ENCODE assay signal across 8 cellular contexts in genomic region chr3:100044369-100044768, GRCh38.
DNase-seq lines count a peak whose midpoint lies in the region; ATAC-seq and TF ChIP-seq lines count a peak whose summit lies in the region.

No MANE protein-coding gene starts in this region.

- ATAC-seq in GM19023 (IDR thresholded peaks at IDR 0.05; ENCODE audit: unreplicated experiment), result peak; percentile 70
- peak; percentile 56 for ATAC-seq in HG02970 (IDR thresholded peaks at IDR 0.05; ENCODE audit: low FRiP score, unreplicated experiment)
- ATAC-seq in natural killer cell treated with Interleukin-12 subunit alpha and Interleukin-12 subunit beta and Interleukin-15 and Interleukin-18, amount 100 ng/mL, for 72 hours, result no peak
- no peak for ATAC-seq in CD8-positive, alpha-beta T cell

- intact Hi-C loops in CD8-positive, alpha-beta T cell (cut with DNase I, micrococcal nuclease), result no loop called here

- peaks cover 23 to 24% of the 10 kb centered on the region in 2 donors for H3K4me1 Mint-ChIP-seq in natural killer cell treated with Interleukin-12 subunit alpha and Interleukin-12 subunit beta and Interleukin-15 and Interleukin-18, amount 100 ng/mL, for 72 hours (ENCODE audit: low read depth in 2 of 2)
- H3K4me1 Mint-ChIP-seq in CD8-positive, alpha-beta T cell (ENCODE audit: low read depth), result peaks cover 5% of the 10 kb centered on the region

- H3K27ac ChIP-seq in Peyer's patch (peak overlapping the region in 3 of 4 donors; percentile 7 to 78 (median 19)), skin epidermis (peak overlapping the region in 12 of 21 experiments; percentile 6 to 82 (median 54))
- no peak overlapping the region for H3K27ac ChIP-seq in CD8-positive, alpha-beta T cell (ENCODE audit: low read depth, low read length)

- no peaks in the 10 kb centered on the region for H3K36me3 ChIP-seq in Peyer's patch
- H3K36me3 ChIP-seq in CD8-positive, alpha-beta T cell (ENCODE audit: insufficient read depth, low read length), result no peaks in the 10 kb centered on the region

- POLR2A ChIA-PET in CD8-positive, alpha-beta T cell (lab: Charles Lee), result no interaction called here

- no peak overlapping the region for H3K27ac Mint-ChIP-seq in natural killer cell treated with Interleukin-12 subunit alpha and Interleukin-12 subunit beta and Interleukin-15 and Interleukin-18, amount 100 ng/mL, for 72 hours
- no peak overlapping the region for H3K27ac Mint-ChIP-seq in CD8-positive, alpha-beta T cell

- no peaks in the 10 kb centered on the region for H3K27me3 Mint-ChIP-seq in natural killer cell treated with Interleukin-12 subunit alpha and Interleukin-12 subunit beta and Interleukin-15 and Interleukin-18, amount 100 ng/mL, for 72 hours
- no peaks in the 10 kb centered on the region for H3K27me3 Mint-ChIP-seq in CD8-positive, alpha-beta T cell (ENCODE audit: low read depth)

- H3K9me3 Mint-ChIP-seq in natural killer cell treated with Interleukin-12 subunit alpha and Interleukin-12 subunit beta and Interleukin-15 and Interleukin-18, amount 100 ng/mL, for 72 hours, result no peaks in the 10 kb centered on the region
- H3K9me3 Mint-ChIP-seq in CD8-positive, alpha-beta T cell, result no peaks in the 10 kb centered on the region

- H3K36me3 Mint-ChIP-seq in natural killer cell treated with Interleukin-12 subunit alpha and Interleukin-12 subunit beta and Interleukin-15 and Interleukin-18, amount 100 ng/mL, for 72 hours, result no peaks in the 10 kb centered on the region
- no peaks in the 10 kb centered on the region for H3K36me3 Mint-ChIP-seq in CD8-positive, alpha-beta T cell

- no peak overlapping the region for H3K4me3 Mint-ChIP-seq in natural killer cell treated with Interleukin-12 subunit alpha and Interleukin-12 subunit beta and Interleukin-15 and Interleukin-18, amount 100 ng/mL, for 72 hours
- H3K4me3 Mint-ChIP-seq in CD8-positive, alpha-beta T cell, result no peak overlapping the region

- CTCF ChIA-PET in CD8-positive, alpha-beta T cell (lab: Charles Lee), result no interaction called here

- H3K4me3 ChIP-seq in Peyer's patch (no peak overlapping the region), skin epidermis (no peak overlapping the region)
- no peak overlapping the region for H3K4me3 ChIP-seq in CD8-positive, alpha-beta T cell (ENCODE audit: low read depth, low read length)

- TF ChIP-seq CTCF in Peyer's patch (IDR thresholded peaks at IDR 0.05), result no peak
- no peak for TF ChIP-seq CTCF in CD8-positive, alpha-beta T cell (IDR thresholded peaks at IDR 0.05)

- DNase-seq in Peyer's patch (no peak), epidermal melanocyte (ENCODE audit: insufficient read length, low spot score) (no peak), NCI-H2107 (lab: John Stamatoyannopoulos, UW) (no peak)
- no peak for DNase-seq in natural killer cell treated with Interleukin-12 subunit alpha and Interleukin-12 subunit beta and Interleukin-15 and Interleukin-18, amount 100 ng/mL, for 72 hours (ENCODE audit: low spot score)
- DNase-seq in CD8-positive, alpha-beta T cell, result no peak

- H3K27me3 ChIP-seq in Peyer's patch, result no peaks in the 10 kb centered on the region
- H3K27me3 ChIP-seq in CD8-positive, alpha-beta T cell (ENCODE audit: insufficient read depth, low read length), result no peaks in the 10 kb centered on the region

- H3K9me3 ChIP-seq in Peyer's patch, result no peaks in the 10 kb centered on the region
- H3K9me3 ChIP-seq in CD8-positive, alpha-beta T cell (ENCODE audit: low read length), result no peaks in the 10 kb centered on the region

- no peak for TF ChIP-seq POLR2A in Peyer's patch (IDR thresholded peaks at IDR 0.05)

- peaks cover 0 to 40% (median 16%) of the 10 kb centered on the region in 4 donors for H3K4me1 ChIP-seq in Peyer's patch
- no peaks in the 10 kb centered on the region for H3K4me1 ChIP-seq in CD8-positive, alpha-beta T cell (ENCODE audit: insufficient read depth, low read length)

Comparison
In these comparisons a context has a peak if more than half of its experiments do, and no peak if none do; other contexts are left out.
1. ATAC-seq: peak in GM19023 (single experiment) and HG02970 (single experiment); none in natural killer cell treated with Interleukin-12 subunit alpha and Interleukin-12 subunit beta and Interleukin-15 and Interleukin-18, amount 100 ng/mL, for 72 hours (0 of 2) and CD8-positive, alpha-beta T cell (single experiment).